21 cellular contexts compared by ENCODE assay signal in genomic region chr1:10852998-10853520, GRCh38.
"Had no signal": no experiment of that assay in that cellular context is flagged by ENCODE, and none has a peak within 500 bp of the region (broad histone marks: within the 10 kb centered on the region; RNA-seq: fewer than 3 reads in every experiment).

No MANE protein-coding gene starts in this region.

- H3K27ac ChIP-seq: lower lobe of right lung, pancreas, sigmoid colon, skin epidermis, spleen, thoracic aorta, tibial nerve, upper lobe of right lung, vagina had no signal

- H3K9me3 ChIP-seq: lower lobe of right lung, pancreas, right atrium auricular region, sigmoid colon, thoracic aorta, upper lobe of right lung, vagina had no signal

- ATAC-seq: left ventricle myocardium superior; lower lobe of right lung; naive thymus-derived CD8-positive, alpha-beta T cell; pancreas; stimulated activated naive B cell treated with anti-CD40 and anti-IgM and Interleukin-4, amounts not matched to agents 10 μg/mL and 1 μg/mL and 100 μg/mL, for 72 hours; upper lobe of right lung had no signal

- H3K27me3 ChIP-seq: pancreas, right atrium auricular region, sigmoid colon, upper lobe of right lung, vagina had no signal

- DNase-seq: cortex of kidney; head of caudate nucleus; left ventricle myocardium superior; lower lobe of right lung; nephron progenitor cell; occipital lobe; pancreas; sigmoid colon; spleen; stimulated activated CD4-positive, alpha-beta T cell treated with anti-CD3 and anti-CD28 coated beads, Interleukin-15, amount 100 ng/mL, for 24 hours; stimulated activated CD4-positive, alpha-beta T cell treated with anti-CD3 and anti-CD28 coated beads, Interleukin-2, amount 100 ng/mL, for 48 hours; stimulated activated naive B cell treated with anti-CD40 and anti-IgM and Interleukin-4, amounts not matched to agents 10 μg/mL and 1 μg/mL and 100 μg/mL, for 72 hours; upper lobe of right lung had no signal

- H3K4me1 ChIP-seq: lower lobe of right lung, pancreas, sigmoid colon, spleen, tibial nerve, upper lobe of right lung, vagina had no signal

- H3K4me3 ChIP-seq: lower lobe of right lung, pancreas, right atrium auricular region, sigmoid colon, skin epidermis, spleen, thoracic aorta, tibial nerve, upper lobe of right lung, vagina had no signal

- H3K36me3 ChIP-seq: lower lobe of right lung, pancreas, right atrium auricular region, sigmoid colon, spleen, thoracic aorta, tibial nerve, upper lobe of right lung, vagina had no signal

- FAIRE-seq: frontal cortex, keratinocyte, pancreas had no signal
